9 cellular contexts compared by ENCODE assay signal in the genomic region with DNA sequence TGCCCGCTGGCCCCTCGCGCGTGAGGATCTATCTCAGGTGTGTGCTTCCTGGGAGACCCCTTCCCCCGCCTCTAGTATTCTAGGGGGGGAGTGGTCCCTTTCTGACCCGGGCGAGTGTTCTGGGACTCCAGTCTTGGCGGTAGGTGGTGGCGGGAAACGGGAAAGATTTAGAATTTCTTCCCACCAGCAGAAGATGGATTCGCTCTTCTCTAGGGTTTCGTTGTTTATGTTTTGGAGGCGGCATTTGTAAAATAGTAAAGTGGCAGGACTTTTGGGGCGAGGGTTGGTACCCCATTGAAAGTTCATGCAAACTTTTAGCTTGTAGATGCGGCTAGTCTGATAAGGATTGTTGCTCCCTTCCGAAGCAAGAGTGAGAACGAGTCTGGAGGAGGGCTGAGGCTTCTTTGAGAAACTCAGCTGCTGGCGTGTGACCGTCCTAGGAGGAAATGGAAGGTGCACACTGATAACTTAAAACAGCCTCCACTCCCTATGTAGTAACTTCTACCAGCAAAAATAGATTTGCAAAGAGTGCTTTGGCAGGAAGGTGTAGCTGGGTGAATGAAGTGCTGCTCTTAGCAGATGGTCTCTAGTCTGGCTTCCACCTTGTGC. TPM values are rescaled to one million over a fixed set of nuclear protein-coding genes. Genes with fewer than 3 reads are reported as not detected.
DNase-seq lines count a peak whose midpoint lies in the region; ATAC-seq, FAIRE-seq and TF ChIP-seq lines count a peak whose summit lies in the region.
"Had no signal": no experiment of that assay in that cellular context is flagged by ENCODE, and none has a peak within 500 bp of the region (broad histone marks: within the 10 kb centered on the region; RNA-seq: fewer than 3 reads in every experiment).

No MANE protein-coding gene starts in this region.

- TF ChIP-seq CTCF in neural cell (IDR thresholded peaks at IDR 0.05; ENCODE audit: poor library complexity, severe bottlenecking) = no peak

- H3K4me2 ChIP-seq in neural cell (ENCODE audit: low read length) = no peak overlapping the region

- TF ChIP-seq EP300 in neural cell (conservative IDR thresholded peaks at IDR 0.05; ENCODE audit: poor library complexity, severe bottlenecking) = no peak

- H3K36me3 Mint-ChIP-seq in activated CD8-positive, alpha-beta memory T cell treated with anti-CD3 and anti-CD28 coated beads, Interleukin-2, amount 10 ng/mL, durations not matched to agents 7 days and 5 days = peaks cover 23% of the 10 kb centered on the region

- peak overlapping the region; percentile 89 for H3K4me3 Mint-ChIP-seq in activated CD8-positive, alpha-beta memory T cell treated with anti-CD3 and anti-CD28 coated beads, Interleukin-2, amount 10 ng/mL, durations not matched to agents 7 days and 5 days

- H3K9me2 ChIP-seq in neural cell (ENCODE audit: insufficient read depth, low read length) = no peaks in the 10 kb centered on the region

- H3K4me3 ChIP-seq in Jurkat, Clone E6-1 (ENCODE audit: low read length) = peak overlapping the region; percentile 11; the same call in 1 of the 2 replicates
- H3K4me3 ChIP-seq in neural cell (ENCODE audit: low read length) = peak overlapping the region; percentile 75

- no peaks in the 10 kb centered on the region for H3K27me3 Mint-ChIP-seq in activated CD8-positive, alpha-beta memory T cell treated with anti-CD3 and anti-CD28 coated beads, Interleukin-2, amount 10 ng/mL, durations not matched to agents 7 days and 5 days

- no peaks in the 10 kb centered on the region for H4K20me1 ChIP-seq in neural cell (ENCODE audit: insufficient read depth)

- DNase-seq in GM12892 (ENCODE audit: insufficient read length) (peak; percentile 16), fibroblast of peridontal ligament (ENCODE audit: extremely low read depth) (peak; percentile 40), cerebellar nuclear complex (lab: John Stamatoyannopoulos, UW) (no peak), NCI-H82 treated with DMSO at 0.1 percent for 48 hours (lab: John Stamatoyannopoulos, UW; ENCODE audit: unreplicated experiment) (no peak)
- DNase-seq in Jurkat, Clone E6-1 (ENCODE audit: low read depth, low spot score) = no peak
- DNase-seq in activated CD8-positive, alpha-beta memory T cell treated with anti-CD3 and anti-CD28 coated beads, Interleukin-2, amount 10 ng/mL, durations not matched to agents 7 days and 5 days = peak; percentile 50

- H3K79me2 ChIP-seq in neural cell (replicated peaks; ENCODE audit: insufficient read depth, low read length) = no peaks in the 10 kb centered on the region

- peak; percentile 70 for FAIRE-seq in GM12892 (lab: Jason Lieb, UNC)
- FAIRE-seq: colon had no signal

- H3K27ac Mint-ChIP-seq in activated CD8-positive, alpha-beta memory T cell treated with anti-CD3 and anti-CD28 coated beads, Interleukin-2, amount 10 ng/mL, durations not matched to agents 7 days and 5 days = peak overlapping the region; percentile 88

- CTCF ChIA-PET in activated CD8-positive, alpha-beta memory T cell treated with anti-CD3 and anti-CD28 coated beads, Interleukin-2, amount 10 ng/mL, durations not matched to agents 7 days and 5 days (lab: Charles Lee) = interaction anchor here (0.7 to 2.3 kb wide), 4 partner anchors 8 to 227 kb away, joined by 3 to 5 read pairs (median 4); no protein-coding TSS in a partner anchor

- peaks cover 2% of the 10 kb centered on the region for H3K9me3 Mint-ChIP-seq in activated CD8-positive, alpha-beta memory T cell treated with anti-CD3 and anti-CD28 coated beads, Interleukin-2, amount 10 ng/mL, durations not matched to agents 7 days and 5 days (ENCODE audit: low read depth)

- TF ChIP-seq RAD21 in neural cell (conservative IDR thresholded peaks at IDR 0.05) = no peak

- H3F3A ChIP-seq in neural cell (ENCODE audit: insufficient read depth, low read length, poor library complexity, severe bottlenecking) = no peaks in the 10 kb centered on the region

- H2AFZ ChIP-seq in neural cell (ENCODE audit: low read depth, low read length) = peak overlapping the region; percentile 14

- H3K4me1 Mint-ChIP-seq in activated CD8-positive, alpha-beta memory T cell treated with anti-CD3 and anti-CD28 coated beads, Interleukin-2, amount 10 ng/mL, durations not matched to agents 7 days and 5 days = peaks cover 36% of the 10 kb centered on the region

- no peaks in the 10 kb centered on the region for H3K9me3 ChIP-seq in neural cell (ENCODE audit: low read length)

- H3K36me3 ChIP-seq in neural cell (ENCODE audit: insufficient read depth, low read length) = no peaks in the 10 kb centered on the region

- H3K27ac ChIP-seq in neural cell (ENCODE audit: low read length) = no peak overlapping the region

- peaks cover 18% of the 10 kb centered on the region for H3K27me3 ChIP-seq in neural cell (ENCODE audit: insufficient read depth, low read depth, low read length)

- no peak for TF ChIP-seq POLR2A in GM12892 (IDR thresholded peaks at IDR 0.05; ENCODE audit: low read depth, low read length)

- ATAC-seq in GM21723 (IDR thresholded peaks at IDR 0.05; ENCODE audit: unreplicated experiment) = peak; percentile 59
- ATAC-seq in activated CD8-positive, alpha-beta memory T cell treated with anti-CD3 and anti-CD28 coated beads, Interleukin-2, amount 10 ng/mL, durations not matched to agents 7 days and 5 days = peak; percentile 32

- peak overlapping the region; percentile 66 for H3K9ac ChIP-seq in neural cell (ENCODE audit: low read length)

TF ChIP-seq in neural cell, 6 proteins besides CTCF, POLR2A, EP300 and RAD21:
- TF ChIP-seq, protein P1, sequence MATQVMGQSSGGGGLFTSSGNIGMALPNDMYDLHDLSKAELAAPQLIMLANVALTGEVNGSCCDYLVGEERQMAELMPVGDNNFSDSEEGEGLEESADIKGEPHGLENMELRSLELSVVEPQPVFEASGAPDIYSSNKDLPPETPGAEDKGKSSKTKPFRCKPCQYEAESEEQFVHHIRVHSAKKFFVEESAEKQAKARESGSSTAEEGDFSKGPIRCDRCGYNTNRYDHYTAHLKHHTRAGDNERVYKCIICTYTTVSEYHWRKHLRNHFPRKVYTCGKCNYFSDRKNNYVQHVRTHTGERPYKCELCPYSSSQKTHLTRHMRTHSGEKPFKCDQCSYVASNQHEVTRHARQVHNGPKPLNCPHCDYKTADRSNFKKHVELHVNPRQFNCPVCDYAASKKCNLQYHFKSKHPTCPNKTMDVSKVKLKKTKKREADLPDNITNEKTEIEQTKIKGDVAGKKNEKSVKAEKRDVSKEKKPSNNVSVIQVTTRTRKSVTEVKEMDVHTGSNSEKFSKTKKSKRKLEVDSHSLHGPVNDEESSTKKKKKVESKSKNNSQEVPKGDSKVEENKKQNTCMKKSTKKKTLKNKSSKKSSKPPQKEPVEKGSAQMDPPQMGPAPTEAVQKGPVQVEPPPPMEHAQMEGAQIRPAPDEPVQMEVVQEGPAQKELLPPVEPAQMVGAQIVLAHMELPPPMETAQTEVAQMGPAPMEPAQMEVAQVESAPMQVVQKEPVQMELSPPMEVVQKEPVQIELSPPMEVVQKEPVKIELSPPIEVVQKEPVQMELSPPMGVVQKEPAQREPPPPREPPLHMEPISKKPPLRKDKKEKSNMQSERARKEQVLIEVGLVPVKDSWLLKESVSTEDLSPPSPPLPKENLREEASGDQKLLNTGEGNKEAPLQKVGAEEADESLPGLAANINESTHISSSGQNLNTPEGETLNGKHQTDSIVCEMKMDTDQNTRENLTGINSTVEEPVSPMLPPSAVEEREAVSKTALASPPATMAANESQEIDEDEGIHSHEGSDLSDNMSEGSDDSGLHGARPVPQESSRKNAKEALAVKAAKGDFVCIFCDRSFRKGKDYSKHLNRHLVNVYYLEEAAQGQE (IDR thresholded peaks at IDR 0.05; ENCODE audit: borderline replicate concordance) = no peak
- TF ChIP-seq POLR2AphosphoS5 (IDR thresholded peaks at IDR 0.05) = no peak
- TF ChIP-seq TAF1 (IDR thresholded peaks at IDR 0.05; ENCODE audit: low read depth) = no peak
- no peak for TF ChIP-seq SMC3 (conservative IDR thresholded peaks at IDR 0.05; ENCODE audit: poor library complexity)
- no peak for TF ChIP-seq EZH2 (IDR thresholded peaks at IDR 0.05; ENCODE audit: borderline replicate concordance, insufficient read depth, low read length, poor library complexity, severe bottlenecking)

RNA-seq across cellular contexts. Expression of a gene that starts 0.4 kb away (rescaled TPM):
- polyA plus RNA-seq in GM12892 (2012; ENCODE audit: missing spikeins) = 12.4 TPM
- polyA plus RNA-seq in Jurkat, Clone E6-1 (2012; ENCODE audit: insufficient read depth, insufficient read length) = 8.7 TPM
- 10 to 100 TPM; 23.6 to 26.1 TPM for total RNA-seq in activated CD8-positive, alpha-beta memory T cell treated with anti-CD3 and anti-CD28 coated beads, Interleukin-2, amount 10 ng/mL, durations not matched to agents 7 days and 5 days
- polyA plus RNA-seq in neural cell = 1.9 and 3.5 TPM in 2 replicates
- polyA minus RNA-seq in neural cell = 7.9 and 11.2 TPM in 2 replicates

Comparison
In these comparisons a context has a peak if more than half of its experiments do, and no peak if none do; other contexts are left out.
1. DNase-seq: peak in GM12892 (single experiment), activated CD8-positive, alpha-beta memory T cell treated with anti-CD3 and anti-CD28 coated beads, Interleukin-2, amount 10 ng/mL, durations not matched to agents 7 days and 5 days (single experiment) and fibroblast of peridontal ligament (single experiment); none in Jurkat, Clone E6-1 (single experiment), cerebellar nuclear complex (0 of 2) and NCI-H82 treated with DMSO at 0.1 percent for 48 hours (single experiment).